Comparison of ENCODE assay signal across 15 cellular contexts in genomic region chr2:133667085-133667484, GRCh38.
A peak's percentile ranks its signal among the peaks of the same experiment; 100 is the strongest.
DNase-seq lines count a peak whose midpoint lies in the region; ATAC-seq and TF ChIP-seq lines count a peak whose summit lies in the region.
"Had no signal": no experiment of that assay in that cellular context is flagged by ENCODE, and none has a peak within 500 bp of the region (broad histone marks: within the 10 kb centered on the region; RNA-seq: fewer than 3 reads in every experiment).

No MANE protein-coding gene starts in this region.

- no peaks in the 10 kb centered on the region for H4K20me1 ChIP-seq in mammary epithelial cell (ENCODE audit: insufficient read depth, low read length)

- peaks cover 4% of the 10 kb centered on the region for H3K4me1 ChIP-seq in mammary epithelial cell (ENCODE audit: insufficient read depth, low read length)
- no peaks in the 10 kb centered on the region for H3K4me1 ChIP-seq in breast epithelium
- peaks cover 13% of the 10 kb centered on the region for H3K4me1 ChIP-seq in foreskin keratinocyte
- H3K4me1 ChIP-seq: uterus had no signal

- no peak for TF ChIP-seq CTCF in mammary epithelial cell (conservative IDR thresholded peaks at IDR 0.05 in 1 of 2, IDR thresholded peaks at IDR 0.05 in 1 of 2; ENCODE audit: extremely low read depth in 1 of 2, insufficient read depth in 1 of 2, low read depth in 1 of 2, low read length in 2 of 2)
- no peak for TF ChIP-seq CTCF in breast epithelium (IDR thresholded peaks at IDR 0.05)
- no peak for TF ChIP-seq CTCF in foreskin keratinocyte (conservative IDR thresholded peaks at IDR 0.05)

- intact Hi-C loops in mammary epithelial cell (cut with micrococcal nuclease) (no loop called here), breast epithelium (cut with DNase I; ENCODE audit: low total_unique reads) (no loop called here)

- no peaks in the 10 kb centered on the region for H3K9me3 ChIP-seq in mammary epithelial cell (replicated peaks; ENCODE audit: insufficient read depth, low read length)
- peaks cover 0 to 12% of the 10 kb centered on the region in 2 donors for H3K9me3 ChIP-seq in breast epithelium

- dilution Hi-C loops in mammary epithelial cell (cut with HindIII; ENCODE audit: low sequenced_read_pairs) = no loop called here

- CTCF ChIA-PET in mammary epithelial cell (lab: Charles Lee; ENCODE audit: low non-redundant PET) = no interaction called here

- H3K4me3 ChIP-seq in mammary epithelial cell (replicated peaks in 1 of 3; ENCODE audit: insufficient read depth in 1 of 3, low read depth in 2 of 3, low read length in 3 of 3) (no peak overlapping the region), breast epithelium (no peak overlapping the region)
- H3K4me3 ChIP-seq: uterus had no signal

- in situ Hi-C loops in mammary epithelial cell (cut with MboI; ENCODE audit: low sequenced_read_pairs in 2 of 2) = no loop called here

- DNase-seq in mammary epithelial cell (peak; percentile 82), breast epithelium (ENCODE audit: low spot score in 2 of 2) (no peak), amniotic stem cell (lab: John Stamatoyannopoulos, UW) (peak; percentile 44), foreskin keratinocyte (peak; percentile 66 to 89), stromal cell of bone marrow (ENCODE audit: low read depth) (peak; percentile 62), globus pallidus (ENCODE audit: low spot score) (no peak), ecto neural progenitor cell (ENCODE audit: low spot score) (no peak)
- DNase-seq: activated CD4-positive, alpha-beta T cell treated with anti-CD3 and anti-CD28 coated beads, Interleukin-2, amount 10 ng/mL, durations not matched to agents 24 days and 14 days; erythroblast; MM.1S; NCI-H2081; NCI-H748 treated with DMSO at 0.1 percent for 48 hours; stimulated activated naive B cell treated with anti-CD40 and anti-IgM and Interleukin-4, amounts not matched to agents 10 μg/mL and 1 μg/mL and 100 μg/mL, for 72 hours; uterus had no signal

- H3K36me3 ChIP-seq in mammary epithelial cell (ENCODE audit: insufficient read depth, low read length) = no peaks in the 10 kb centered on the region
- H3K36me3 ChIP-seq in breast epithelium = no peaks in the 10 kb centered on the region
- H3K36me3 ChIP-seq: uterus had no signal

- no peak overlapping the region for H3K9ac ChIP-seq in mammary epithelial cell (ENCODE audit: insufficient read depth, low read length)

- H3K27ac ChIP-seq in mammary epithelial cell (ENCODE audit: insufficient read depth, low read depth, low read length) = peak overlapping the region; percentile 5
- H3K27ac ChIP-seq in breast epithelium = no peak overlapping the region
- H3K27ac ChIP-seq in foreskin keratinocyte = peak overlapping the region; percentile 68
- H3K27ac ChIP-seq: uterus had no signal

- H3K79me2 ChIP-seq in mammary epithelial cell (ENCODE audit: insufficient read depth, low read length) = no peaks in the 10 kb centered on the region

- TF ChIP-seq POLR2A in breast epithelium (IDR thresholded peaks at IDR 0.05) = no peak

- no TSS peak for BruUV-seq in mammary epithelial cell (replicated peaks; lab: Mats Ljungman, UMichigan)

- H2AFZ ChIP-seq in mammary epithelial cell (ENCODE audit: low read depth, low read length) = no peak overlapping the region

- H3K4me2 ChIP-seq in mammary epithelial cell (ENCODE audit: insufficient read depth, low read depth, low read length) = no peak overlapping the region

- ATAC-seq in foreskin keratinocyte (peak; percentile 98), HG02885 (IDR thresholded peaks at IDR 0.05; ENCODE audit: poor library complexity, unreplicated experiment) (no peak)
- ATAC-seq: stimulated activated naive B cell treated with anti-CD40 and anti-IgM and Interleukin-4, amounts not matched to agents 10 μg/mL and 1 μg/mL and 100 μg/mL, for 72 hours had no signal

- no peaks in the 10 kb centered on the region for H3K27me3 ChIP-seq in mammary epithelial cell (ENCODE audit: insufficient read depth, low read length)
- H3K27me3 ChIP-seq in breast epithelium = no peaks in the 10 kb centered on the region
- no peaks in the 10 kb centered on the region for H3K27me3 ChIP-seq in foreskin keratinocyte
- H3K27me3 ChIP-seq: uterus had no signal

Comparison
In these comparisons a context has a peak if more than half of its experiments do, and no peak if none do; other contexts are left out.
1. DNase-seq: peak in mammary epithelial cell (single experiment), amniotic stem cell (single experiment), foreskin keratinocyte (2 of 2) and stromal cell of bone marrow (single experiment); none in breast epithelium (0 of 2), globus pallidus (single experiment) and ecto neural progenitor cell (single experiment).
2. H3K27ac ChIP-seq: peak in mammary epithelial cell (single experiment) and foreskin keratinocyte (single experiment); none in breast epithelium (0 of 2).